In the genomic region with DNA sequence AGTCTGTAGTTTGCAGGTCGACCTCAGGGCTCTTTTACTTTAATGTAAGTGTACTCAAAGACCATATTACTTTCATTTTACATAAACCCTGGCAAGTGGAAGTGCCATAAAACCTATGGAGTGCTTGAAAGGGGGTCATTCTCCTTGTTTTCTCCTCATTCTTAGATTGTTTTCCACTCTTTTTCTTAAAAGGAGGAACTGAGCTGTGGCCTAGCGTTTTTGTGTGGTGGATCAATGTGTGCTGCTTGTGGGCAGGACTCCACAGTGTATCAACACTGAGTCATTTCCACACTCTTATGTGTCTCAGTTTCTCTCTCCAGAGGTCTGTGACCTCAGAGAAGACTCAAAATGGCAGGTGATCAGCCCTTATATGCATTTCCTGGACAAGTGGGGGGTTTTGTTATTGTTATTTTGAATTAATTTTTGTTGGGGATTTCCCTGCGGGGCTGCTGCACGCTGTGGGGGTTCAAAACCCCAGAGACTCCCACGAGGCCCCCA, we compare ENCODE assay signal across 22 cellular contexts.
DNase-seq lines count a peak whose midpoint lies in the region; TF ChIP-seq lines count a peak whose summit lies in the region.
"Had no signal": no experiment of that assay in that cellular context is flagged by ENCODE, and none has a peak within 500 bp of the region (broad histone marks: within the 10 kb centered on the region; RNA-seq: fewer than 3 reads in every experiment).

No MANE protein-coding gene starts in this region.

- no peak for TF ChIP-seq POLR2A in adrenal gland (IDR thresholded peaks at IDR 0.05)

- H3K9me3 ChIP-seq in SU-DHL-6 (ENCODE audit: insufficient read depth, low read length): no peaks in the 10 kb centered on the region
- H3K9me3 ChIP-seq in neuronal stem cell (replicated peaks in 1 of 2; ENCODE audit: control insufficient read depth in 2 of 2, insufficient read depth in 1 of 2, low read depth in 1 of 2, low read length in 2 of 2): no peaks in the 10 kb centered on the region
- no peaks in the 10 kb centered on the region for H3K9me3 ChIP-seq in adrenal gland (replicated peaks in 1 of 3)
- H3K9me3 ChIP-seq: Caco-2, SJSA1 had no signal

- H3K4me3 ChIP-seq in SU-DHL-6 (ENCODE audit: insufficient read depth, low read length, poor library complexity, severe bottlenecking): no peak overlapping the region
- H3K4me3 ChIP-seq in neuronal stem cell (ENCODE audit: low read length in 2 of 2): no peak overlapping the region
- H3K4me3 ChIP-seq in adrenal gland: no peak overlapping the region
- H3K4me3 ChIP-seq: PC-9, SJSA1 had no signal

- H3K27ac ChIP-seq in SU-DHL-6 (ENCODE audit: low read depth, low read length) (no peak overlapping the region), neuronal stem cell (replicated peaks; ENCODE audit: low read length) (no peak overlapping the region), adrenal gland (no peak overlapping the region)
- H3K27ac ChIP-seq: PC-9, SJSA1 had no signal

- no peak overlapping the region for H4K91ac ChIP-seq in neuronal stem cell (ENCODE audit: low read depth, low read length, poor library complexity)

- intact Hi-C loops in adrenal gland (cut with DNase I): no loop called here

- H3K18ac ChIP-seq in neuronal stem cell (ENCODE audit: low read length): no peak overlapping the region

- TF ChIP-seq CTCF in SU-DHL-6 (IDR thresholded peaks at IDR 0.05; ENCODE audit: insufficient read depth, low read length, poor library complexity, severe bottlenecking): no peak
- no peak for TF ChIP-seq CTCF in mesothelial cell of epicardium (IDR thresholded peaks at IDR 0.05; ENCODE audit: unreplicated experiment)
- no peak for TF ChIP-seq CTCF in adrenal gland (IDR thresholded peaks at IDR 0.05)

- peak overlapping the region; percentile 51 for H3K27ac Mint-ChIP-seq in mesothelial cell of epicardium
- H3K27ac Mint-ChIP-seq: CD8-positive, alpha-beta T cell had no signal

- no peaks in the 10 kb centered on the region for H3F3A ChIP-seq in SU-DHL-6 (ENCODE audit: insufficient read depth)

- H3K4ac ChIP-seq in neuronal stem cell (ENCODE audit: low read length): no peak overlapping the region

- H3K9me3 Mint-ChIP-seq in mesothelial cell of epicardium: no peaks in the 10 kb centered on the region

- H2AFZ ChIP-seq in SU-DHL-6 (ENCODE audit: low read depth, low read length, severe bottlenecking): peak overlapping the region; percentile 91
- no peak overlapping the region for H2AFZ ChIP-seq in neuronal stem cell (ENCODE audit: low read length)
- H2AFZ ChIP-seq: PC-9 had no signal

- no peak overlapping the region for H2BK12ac ChIP-seq in neuronal stem cell (ENCODE audit: low read length)

- peaks cover 31% of the 10 kb centered on the region for H3K4me1 Mint-ChIP-seq in mesothelial cell of epicardium

- H3K9ac ChIP-seq in SU-DHL-6 (ENCODE audit: low read length): no peak overlapping the region
- H3K9ac ChIP-seq in neuronal stem cell (ENCODE audit: low read depth, low read length, poor library complexity): no peak overlapping the region

- H4K20me1 ChIP-seq in SU-DHL-6 (ENCODE audit: low read depth, low read length): no peaks in the 10 kb centered on the region

- no peak overlapping the region for H3K23ac ChIP-seq in neuronal stem cell (ENCODE audit: low read depth, low read length, poor library complexity)

- H3K27me3 Mint-ChIP-seq in mesothelial cell of epicardium (ENCODE audit: low read depth): no peaks in the 10 kb centered on the region

- H4K8ac ChIP-seq in neuronal stem cell (ENCODE audit: low read depth, low read length): no peak overlapping the region

- H3K79me2 ChIP-seq in SU-DHL-6 (ENCODE audit: insufficient read depth, low read length): no peaks in the 10 kb centered on the region

- H3K4me1 ChIP-seq in neuronal stem cell (ENCODE audit: control insufficient read depth in 2 of 2, insufficient read depth in 1 of 2, low read depth in 1 of 2, low read length in 2 of 2): no peaks in the 10 kb centered on the region
- no peaks in the 10 kb centered on the region for H3K4me1 ChIP-seq in adrenal gland (replicated peaks in 1 of 2)
- H3K4me1 ChIP-seq: Caco-2, SJSA1 had no signal

- no peak overlapping the region for H2BK15ac ChIP-seq in neuronal stem cell (ENCODE audit: low read length)

- H3K27me3 ChIP-seq in SU-DHL-6 (ENCODE audit: low read length): no peaks in the 10 kb centered on the region
- H3K27me3 ChIP-seq in neuronal stem cell (ENCODE audit: control insufficient read depth in 3 of 3, insufficient read depth in 3 of 3, low read depth in 1 of 3, low read length in 3 of 3): no peaks in the 10 kb centered on the region
- H3K27me3 ChIP-seq in adrenal gland: no peaks in the 10 kb centered on the region
- H3K27me3 ChIP-seq: SJSA1 had no signal

- no peak overlapping the region for H2BK120ac ChIP-seq in neuronal stem cell (ENCODE audit: low read depth, low read length)

- peak; percentile 27 for DNase-seq in HT1080 (ENCODE audit: low read depth)
- peak; percentile 76 for DNase-seq in MV-4-11 (lab: John Stamatoyannopoulos, UW)
- no peak for DNase-seq in mesothelial cell of epicardium (ENCODE audit: low spot score in 2 of 2, unreplicated experiment in 2 of 2)
- no peak for DNase-seq in SK-N-DZ (ENCODE audit: low spot score)
- no peak for DNase-seq in NCI-H2029 treated with DMSO at 0.1 percent for 48 hours (lab: John Stamatoyannopoulos, UW)
- DNase-seq in neuronal stem cell (ENCODE audit: low spot score): no peak
- DNase-seq in adrenal gland: no peak
- DNase-seq: C1 segment of cervical spinal cord; Caco-2; CD8-positive, alpha-beta T cell; KG1; NCI-H1105 treated with DMSO at 0.1 percent for 48 hours; NCI-H146; NCI-H1930; NCI-H446 treated with DMSO at 0.1 percent for 48 hours; NCI-H526 treated with DMSO at 0.1 percent for 48 hours; PC-9; Right ventricle myocardium superior; RPMI8226; T-helper 1 cell had no signal

- no peaks in the 10 kb centered on the region for H3K79me1 ChIP-seq in neuronal stem cell (ENCODE audit: low read depth, low read length)

- H3K14ac ChIP-seq in neuronal stem cell (ENCODE audit: low read length): no peak overlapping the region

- no peaks in the 10 kb centered on the region for H3K36me3 ChIP-seq in SU-DHL-6 (ENCODE audit: low read length)
- no peaks in the 10 kb centered on the region for H3K36me3 ChIP-seq in neuronal stem cell (replicated peaks in 1 of 2; ENCODE audit: control insufficient read depth in 2 of 2, insufficient read depth in 2 of 2, low read length in 2 of 2)
- H3K36me3 ChIP-seq in adrenal gland (replicated peaks in 1 of 2): no peaks in the 10 kb centered on the region
- H3K36me3 ChIP-seq: SJSA1 had no signal

- H3K4me2 ChIP-seq in SU-DHL-6 (ENCODE audit: low read depth, low read length, poor library complexity, severe bottlenecking): no peak overlapping the region
- H3K4me2 ChIP-seq in neuronal stem cell (ENCODE audit: insufficient read depth, low read length, poor library complexity, severe bottlenecking): no peak overlapping the region
- H3K4me2 ChIP-seq: PC-9 had no signal

- H2BK5ac ChIP-seq in neuronal stem cell (ENCODE audit: low read length): no peak overlapping the region

- H2AK5ac ChIP-seq in neuronal stem cell (ENCODE audit: low read depth, low read length): no peak overlapping the region

- peaks cover 1% of the 10 kb centered on the region for H3K36me3 Mint-ChIP-seq in mesothelial cell of epicardium
- H3K36me3 Mint-ChIP-seq: CD8-positive, alpha-beta T cell had no signal

- WGBS in neuronal stem cell (ENCODE audit: extremely low coverage in 2 of 2, insufficient read length in 2 of 2, insufficient replicate concordance in 1 of 2), 2 donors: no CpG with 5 or more reads among the region's 5 CpGs
- WGBS in adrenal gland, 4 donors: 62 to 72% (median 67%) methylated on average over 5 of the region's 5 CpGs

- H3K9me2 ChIP-seq in SU-DHL-6 (replicated peaks; ENCODE audit: insufficient read depth, low read length): no peaks in the 10 kb centered on the region

- no peak overlapping the region for H3K4me3 Mint-ChIP-seq in mesothelial cell of epicardium
- H3K4me3 Mint-ChIP-seq: CD8-positive, alpha-beta T cell had no signal

Comparison
In these comparisons a context has a peak if more than half of its experiments do, and no peak if none do; other contexts are left out.
1. DNase-seq: peak in HT1080 (single experiment) and MV-4-11 (single experiment); none in mesothelial cell of epicardium (0 of 2), SK-N-DZ (single experiment), NCI-H2029 treated with DMSO at 0.1 percent for 48 hours (single experiment), neuronal stem cell (single experiment) and adrenal gland (0 of 7).